In genomic region chr16:85291302-85292148, GRCh38 we compare ENCODE assay signal across 9 cellular contexts.
DNase-seq lines count a peak whose midpoint lies in the region; ATAC-seq and TF ChIP-seq lines count a peak whose summit lies in the region.
"Had no signal": no experiment of that assay in that cellular context is flagged by ENCODE, and none has a peak within 500 bp of the region (broad histone marks: within the 10 kb centered on the region; RNA-seq: fewer than 3 reads in every experiment).

No MANE protein-coding gene starts in this region.

- no peak for TF ChIP-seq CTCF in lower lobe of right lung (IDR thresholded peaks at IDR 0.05)

- intact Hi-C loops in lower lobe of right lung (cut with DNase I) = no loop called here

- peaks cover 13% of the 10 kb centered on the region for H3K4me1 ChIP-seq in lower lobe of right lung

- peak; percentile 57 to 67 for ATAC-seq in lower lobe of right lung
- ATAC-seq in GM19463 (IDR thresholded peaks at IDR 0.05; ENCODE audit: unreplicated experiment) = no peak
- ATAC-seq in HG02840 (IDR thresholded peaks at IDR 0.05; ENCODE audit: low FRiP score, unreplicated experiment) = no peak

- no peak overlapping the region for H3K4me3 ChIP-seq in lower lobe of right lung
- H3K4me3 ChIP-seq: ovary had no signal

- no peaks in the 10 kb centered on the region for H3K36me3 ChIP-seq in lower lobe of right lung
- H3K36me3 ChIP-seq: ovary had no signal

- no peaks in the 10 kb centered on the region for H3K9me3 ChIP-seq in lower lobe of right lung
- H3K9me3 ChIP-seq: ovary had no signal

- DNase-seq in OCI-M1 (lab: John Stamatoyannopoulos, UW) (peak; percentile 27), ecto neural progenitor cell (ENCODE audit: low spot score) (peak; percentile 86), lower lobe of right lung (peak; percentile 75), superior temporal gyrus (ENCODE audit: extremely low spot score) (peak; percentile 80), H4 (ENCODE audit: low spot score) (no peak), NCI-H226 (no peak)

- no peaks in the 10 kb centered on the region for H3K27me3 ChIP-seq in lower lobe of right lung (ENCODE audit: low read depth)
- H3K27me3 ChIP-seq: ovary had no signal

- peak overlapping the region; percentile 36 for H3K27ac ChIP-seq in lower lobe of right lung

Comparison
In these comparisons a context has a peak if more than half of its experiments do, and no peak if none do; other contexts are left out.
1. DNase-seq: peak in OCI-M1 (single experiment), ecto neural progenitor cell (single experiment), lower lobe of right lung (single experiment) and superior temporal gyrus (single experiment); none in H4 (single experiment) and NCI-H226 (single experiment).
2. ATAC-seq: peak in lower lobe of right lung (2 of 2); none in GM19463 (single experiment) and HG02840 (single experiment).